ENCODE assay signal across 8 cellular contexts in genomic region chr19:7395793-7396192, GRCh38. TPM values are rescaled to one million over a fixed set of nuclear protein-coding genes. Genes with fewer than 3 reads are reported as not detected.
DNase-seq lines count a peak whose midpoint lies in the region; ATAC-seq, FAIRE-seq and TF ChIP-seq lines count a peak whose summit lies in the region.

No MANE protein-coding gene starts in this region.

- no peak overlapping the region for H3K27ac ChIP-seq in Karpas-422 (ENCODE audit: low read length)
- peak overlapping the region in 9 of 59 donors; percentile 73 to 92 (median 84) for H3K27ac ChIP-seq in dorsolateral prefrontal cortex

- TF ChIP-seq CTCF in BJ (IDR thresholded peaks at IDR 0.05; ENCODE audit: insufficient read depth, low read depth, low read length) (no peak), dorsolateral prefrontal cortex (IDR thresholded peaks at IDR 0.05 in 54 of 56, conservative IDR thresholded peaks at IDR 0.05 in 2 of 56; ENCODE audit: low read depth in 1 of 56, partially characterized antibody in 56 of 56) (no peak), natural killer cell (IDR thresholded peaks at IDR 0.05) (no peak)

- no peaks in the 10 kb centered on the region for H3K36me3 ChIP-seq in BJ (ENCODE audit: control insufficient read depth, insufficient read depth, low read length)
- no peaks in the 10 kb centered on the region for H3K36me3 ChIP-seq in Karpas-422 (ENCODE audit: insufficient read depth, low read length)

- no peaks in the 10 kb centered on the region for H3K9me3 Mint-ChIP-seq in natural killer cell

- H3K27me3 Mint-ChIP-seq in natural killer cell (ENCODE audit: low read depth in 2 of 2): no peaks in the 10 kb centered on the region

- H3K4me1 Mint-ChIP-seq in natural killer cell: peaks cover 25 to 46% of the 10 kb centered on the region in 2 donors

- H4K20me1 ChIP-seq in Karpas-422 (ENCODE audit: insufficient read depth, low read depth, low read length): 0 out of 2 replicates have a peak, but pooled peaks cover 5% of the 10 kb centered on the region

- H3K4me3 Mint-ChIP-seq in natural killer cell: peak overlapping the region; percentile 94

- DNase-seq in BJ (ENCODE audit: low read depth) (no peak), Karpas-422 (no peak), dorsolateral prefrontal cortex (no peak), natural killer cell (no peak), NCI-H2081 treated with DMSO at 0.1 percent for 48 hours (lab: John Stamatoyannopoulos, UW) (no peak), iPS-NIHi11 (ENCODE audit: low spot score) (no peak), GM12892 (ENCODE audit: insufficient read length) (no peak)

- CTCF ChIA-PET in BJ (lab: Yijun Ruan, JAX): interaction anchor here (1.1 to 3.8 kb wide), 3 partner anchors 13 to 285 kb away, joined by 3 to 15 read pairs (median 3); partner anchors contain the start of gene TRAPPC5

- H3K9ac ChIP-seq in Karpas-422 (ENCODE audit: low read length): peak overlapping the region; percentile 87

- H3K27me3 ChIP-seq in BJ (ENCODE audit: control insufficient read depth, insufficient read depth, low read length): no peaks in the 10 kb centered on the region
- H3K27me3 ChIP-seq in Karpas-422 (ENCODE audit: low read length): no peaks in the 10 kb centered on the region
- H3K27me3 ChIP-seq in dorsolateral prefrontal cortex: no peaks in the 10 kb centered on the region

- no peaks in the 10 kb centered on the region for H3K9me3 ChIP-seq in Karpas-422 (ENCODE audit: low read length)

- H3K9me2 ChIP-seq in Karpas-422 (replicated peaks; ENCODE audit: insufficient read depth, low read length): no peaks in the 10 kb centered on the region

- FAIRE-seq in GM12892 (lab: Jason Lieb, UNC): no peak

- H3K36me3 Mint-ChIP-seq in natural killer cell: no peaks in the 10 kb centered on the region

- peaks cover 56% of the 10 kb centered on the region for H3K79me2 ChIP-seq in Karpas-422 (ENCODE audit: low read length)

- ATAC-seq in natural killer cell (no peak), HG02840 (IDR thresholded peaks at IDR 0.05; ENCODE audit: low FRiP score, unreplicated experiment) (no peak)

- H3K4me1 ChIP-seq in Karpas-422 (ENCODE audit: low read length): peaks cover 38% of the 10 kb centered on the region

- H3K4me2 ChIP-seq in Karpas-422 (ENCODE audit: low read depth, low read length, poor library complexity, severe bottlenecking): peak overlapping the region; percentile 94

- H3K27ac Mint-ChIP-seq in natural killer cell: peak overlapping the region; percentile 79 to 88

- intact Hi-C loops in dorsolateral prefrontal cortex (cut with DNase I) (loop anchor here in 1 of 2 donors (1.0 to 10.0 kb wide), 4 partner anchors 47 to 140 kb away; partner anchors contain the start of genes MCOLN1, PEX11G and PNPLA6), natural killer cell (cut with micrococcal nuclease) (no loop called here)

- H2AFZ ChIP-seq in Karpas-422 (ENCODE audit: low read length): no peak overlapping the region

- POLR2A ChIA-PET in BJ (lab: Charles Lee): no interaction called here

- TF ChIP-seq POLR2A in GM12892 (IDR thresholded peaks at IDR 0.05; ENCODE audit: low read depth, low read length): no peak

- H3K4me3 ChIP-seq in BJ (ENCODE audit: low read depth, low read length) (peak overlapping the region; percentile 79), Karpas-422 (ENCODE audit: low read length) (peak overlapping the region; percentile 88), dorsolateral prefrontal cortex (peak overlapping the region; percentile 77 to 100 (median 98))

RNA-seq across cellular contexts. Expression of gene ARHGEF18, which starts 47.1 kb away (rescaled TPM):
- polyA plus RNA-seq in BJ (2011; rRNA removed): 8.6 and 12.7 TPM in 2 replicates
- 7.8 and 19.2 TPM in 2 replicates for polyA minus RNA-seq in BJ (2011; rRNA and poly(A)+ RNA removed)
- total RNA-seq in Karpas-422 (2014; rRNA removed; shearing (Covaris generic); ENCODE audit: low replicate concordance): 9.4 and 21.8 TPM in 2 replicates
- 10 to 100 TPM; 24.3 to 56.2 (median 37.9) TPM for total RNA-seq in dorsolateral prefrontal cortex
- total RNA-seq in natural killer cell: 10 to 100 TPM; 53.6 to 61.5 (median 54.1) TPM
- 3.8 TPM for polyA plus RNA-seq in GM12892 (2012; ENCODE audit: missing spikeins)
